1 cellular context compared by ENCODE assay signal in the genomic region with DNA sequence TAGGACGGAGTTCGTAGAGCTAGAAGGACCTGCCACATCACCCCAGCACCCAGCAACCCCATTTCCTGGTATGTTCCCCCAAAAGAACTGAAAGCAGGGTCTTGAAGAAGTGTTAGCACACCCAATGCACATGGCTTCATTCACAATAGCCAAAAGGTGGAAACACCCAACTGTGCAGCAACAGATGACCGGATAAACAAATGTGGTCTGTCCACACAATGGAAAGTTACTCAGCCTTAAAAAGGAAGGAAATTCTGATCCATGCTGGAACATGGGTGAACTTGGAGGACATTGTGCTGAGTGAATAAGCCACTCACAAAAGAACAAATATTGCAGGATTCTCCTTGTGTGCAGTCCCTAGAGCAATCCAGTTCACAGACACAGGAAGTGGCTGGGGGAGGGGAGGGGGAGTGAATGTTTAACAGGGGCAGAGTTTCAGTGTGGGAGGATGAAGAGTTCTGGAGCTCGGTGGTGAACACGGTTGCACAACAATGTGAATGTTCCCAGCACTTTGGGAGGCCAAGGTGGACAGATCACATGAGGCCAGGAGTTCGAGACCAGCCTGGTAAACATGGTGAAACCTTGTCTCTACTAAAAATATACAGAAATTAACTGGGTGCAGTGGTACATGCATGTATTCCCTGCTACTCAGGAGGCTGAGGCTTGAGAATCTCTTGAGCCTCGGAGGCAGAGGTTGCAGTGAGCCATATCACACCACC.
TF ChIP-seq lines count a peak whose summit lies in the region.

No MANE protein-coding gene starts in this region.

TF ChIP-seq in HEK293, 187 proteins besides CTCF, POLR2A, EP300 and RAD21 (continued from another document):
- TF ChIP-seq, protein P1, sequence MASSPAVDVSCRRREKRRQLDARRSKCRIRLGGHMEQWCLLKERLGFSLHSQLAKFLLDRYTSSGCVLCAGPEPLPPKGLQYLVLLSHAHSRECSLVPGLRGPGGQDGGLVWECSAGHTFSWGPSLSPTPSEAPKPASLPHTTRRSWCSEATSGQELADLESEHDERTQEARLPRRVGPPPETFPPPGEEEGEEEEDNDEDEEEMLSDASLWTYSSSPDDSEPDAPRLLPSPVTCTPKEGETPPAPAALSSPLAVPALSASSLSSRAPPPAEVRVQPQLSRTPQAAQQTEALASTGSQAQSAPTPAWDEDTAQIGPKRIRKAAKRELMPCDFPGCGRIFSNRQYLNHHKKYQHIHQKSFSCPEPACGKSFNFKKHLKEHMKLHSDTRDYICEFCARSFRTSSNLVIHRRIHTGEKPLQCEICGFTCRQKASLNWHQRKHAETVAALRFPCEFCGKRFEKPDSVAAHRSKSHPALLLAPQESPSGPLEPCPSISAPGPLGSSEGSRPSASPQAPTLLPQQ (tag by site-specific recombination; IDR thresholded peaks at IDR 0.05): no peak
- TF ChIP-seq OSR2 (tag by site-specific recombination; IDR thresholded peaks at IDR 0.05) (no peak), ZNF626 (tag by site-specific recombination; IDR thresholded peaks at IDR 0.05) (no peak), ZNF146 (tag by site-specific recombination; IDR thresholded peaks at IDR 0.05) (peak; percentile 76)
